ENCODE assay signal across 12 cellular contexts in the genomic region with DNA sequence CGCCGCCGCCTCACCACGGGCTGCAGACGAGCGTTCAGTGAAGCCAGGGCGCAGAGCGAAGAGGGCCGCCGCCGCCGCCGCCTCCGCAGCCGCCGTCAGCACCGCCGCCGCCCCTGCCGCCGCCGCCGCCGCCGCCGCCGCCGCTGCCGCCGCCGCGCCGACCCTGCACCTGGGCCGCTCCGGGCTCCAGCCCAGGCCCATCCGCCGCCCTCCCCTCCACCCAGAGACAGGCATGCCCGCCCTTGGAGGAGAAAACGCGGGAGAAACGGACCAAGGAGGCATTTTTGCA. TPM values are rescaled to one million over a fixed set of nuclear protein-coding genes. Genes with fewer than 3 reads are reported as not detected.
DNase-seq lines count a peak whose midpoint lies in the region; ATAC-seq and TF ChIP-seq lines count a peak whose summit lies in the region.
"Had no signal": no experiment of that assay in that cellular context is flagged by ENCODE, and none has a peak within 500 bp of the region (broad histone marks: within the 10 kb centered on the region; RNA-seq: fewer than 3 reads in every experiment).

No MANE protein-coding gene starts in this region.

- intact Hi-C loops in activated B cell treated with CpG ODN at 0.5 μM for 24 hours (cut with micrococcal nuclease): loop anchor here (10.0 kb wide), 1 partner anchor 378 kb away; no protein-coding TSS in a partner anchor
- intact Hi-C loops in posterior vena cava (cut with DNase I): no loop called here

- POLR2A ChIA-PET in activated B cell treated with CpG ODN at 0.5 μM for 24 hours (lab: Charles Lee): no interaction called here

- H3K36me3 Mint-ChIP-seq in activated T-cell treated with anti-CD3 and anti-CD28 coated beads, Interleukin-2, amount 50 U/mL, for 72 hours (ENCODE audit: insufficient read depth in 2 of 2): peaks cover 8 to 15% of the 10 kb centered on the region in 2 donors
- peaks cover 1% of the 10 kb centered on the region for H3K36me3 Mint-ChIP-seq in activated B cell treated with CpG ODN at 0.5 μM for 24 hours (ENCODE audit: low read depth)

- no peak overlapping the region for H3K9ac ChIP-seq in iPS-15b (ENCODE audit: low read depth, low read length)

- H3K36me3 ChIP-seq in iPS-15b (ENCODE audit: control insufficient read depth, insufficient read depth, low read length): no peaks in the 10 kb centered on the region
- H3K36me3 ChIP-seq: adrenal gland had no signal

- peak in 1 of 2 donors; percentile 12 for ATAC-seq in activated T-cell treated with anti-CD3 and anti-CD28 coated beads, Interleukin-2, amount 50 U/mL, for 72 hours (replicated peaks in 1 of 2)
- ATAC-seq in activated B cell treated with CpG ODN at 0.5 μM for 24 hours (ENCODE audit: low read depth) (no peak), GM18519 (IDR thresholded peaks at IDR 0.05; ENCODE audit: low FRiP score, unreplicated experiment) (no peak)
- no peak for ATAC-seq in stimulated activated naive CD8-positive, alpha-beta T cell treated with anti-CD3 and anti-CD28 coated beads, Interleukin-15, amount 100 ng/mL, for 72 hours

- CTCF ChIA-PET in activated B cell treated with CpG ODN at 0.5 μM for 24 hours (lab: Charles Lee): no interaction called here

- peak overlapping the region; percentile 77 to 84 for H3K4me3 Mint-ChIP-seq in activated T-cell treated with anti-CD3 and anti-CD28 coated beads, Interleukin-2, amount 50 U/mL, for 72 hours
- H3K4me3 Mint-ChIP-seq in activated B cell treated with CpG ODN at 0.5 μM for 24 hours: peak overlapping the region; percentile 71
- H3K4me3 Mint-ChIP-seq in stimulated activated naive CD8-positive, alpha-beta T cell treated with anti-CD3 and anti-CD28 coated beads, Interleukin-15, amount 100 ng/mL, for 72 hours: peak overlapping the region; percentile 69 to 72

- no peaks in the 10 kb centered on the region for H3K9me3 ChIP-seq in iPS-15b (ENCODE audit: control insufficient read depth, insufficient read depth, low read length)
- H3K9me3 ChIP-seq: adrenal gland had no signal

- peak overlapping the region; percentile 32 for H3K4me3 ChIP-seq in iPS-15b (ENCODE audit: low read depth, low read length)

- no peaks in the 10 kb centered on the region for H3K9me3 Mint-ChIP-seq in activated T-cell treated with anti-CD3 and anti-CD28 coated beads, Interleukin-2, amount 50 U/mL, for 72 hours
- H3K9me3 Mint-ChIP-seq in activated B cell treated with CpG ODN at 0.5 μM for 24 hours: peaks cover 3% of the 10 kb centered on the region
- no peaks in the 10 kb centered on the region for H3K9me3 Mint-ChIP-seq in stimulated activated naive CD8-positive, alpha-beta T cell treated with anti-CD3 and anti-CD28 coated beads, Interleukin-15, amount 100 ng/mL, for 72 hours

- no peak for TF ChIP-seq CTCF in activated B cell treated with CpG ODN at 0.5 μM for 24 hours (IDR thresholded peaks at IDR 0.05)
- TF ChIP-seq CTCF in GM13976 (IDR thresholded peaks at IDR 0.05; ENCODE audit: borderline replicate concordance, control extremely low read depth, extremely low read depth, insufficient read depth, missing control alignments): no peak

- H3K27me3 ChIP-seq in iPS-15b (ENCODE audit: control insufficient read depth, insufficient read depth, low read length): peaks cover 74% of the 10 kb centered on the region

- peaks cover 37% of the 10 kb centered on the region for H3K4me1 Mint-ChIP-seq in activated T-cell treated with anti-CD3 and anti-CD28 coated beads, Interleukin-2, amount 50 U/mL, for 72 hours (ENCODE audit: low read depth)
- peaks cover 39% of the 10 kb centered on the region for H3K4me1 Mint-ChIP-seq in activated B cell treated with CpG ODN at 0.5 μM for 24 hours
- H3K4me1 Mint-ChIP-seq in stimulated activated naive CD8-positive, alpha-beta T cell treated with anti-CD3 and anti-CD28 coated beads, Interleukin-15, amount 100 ng/mL, for 72 hours: peaks cover 51% of the 10 kb centered on the region

- H3K27me3 Mint-ChIP-seq in activated T-cell treated with anti-CD3 and anti-CD28 coated beads, Interleukin-2, amount 50 U/mL, for 72 hours (ENCODE audit: low read depth): peaks cover 76% of the 10 kb centered on the region
- H3K27me3 Mint-ChIP-seq in activated B cell treated with CpG ODN at 0.5 μM for 24 hours: peaks cover 63% of the 10 kb centered on the region
- peaks cover 89% of the 10 kb centered on the region for H3K27me3 Mint-ChIP-seq in stimulated activated naive CD8-positive, alpha-beta T cell treated with anti-CD3 and anti-CD28 coated beads, Interleukin-15, amount 100 ng/mL, for 72 hours

- H3K4me1 ChIP-seq in iPS-15b (ENCODE audit: control insufficient read depth, insufficient read depth, low read length): peaks cover 10% of the 10 kb centered on the region

- peak overlapping the region; percentile 70 for H3K27ac Mint-ChIP-seq in activated T-cell treated with anti-CD3 and anti-CD28 coated beads, Interleukin-2, amount 50 U/mL, for 72 hours
- H3K27ac Mint-ChIP-seq in activated B cell treated with CpG ODN at 0.5 μM for 24 hours: peak overlapping the region; percentile 61
- no peak overlapping the region for H3K27ac Mint-ChIP-seq in stimulated activated naive CD8-positive, alpha-beta T cell treated with anti-CD3 and anti-CD28 coated beads, Interleukin-15, amount 100 ng/mL, for 72 hours

- in situ Hi-C loops in GM13976 (cut with MboI; ENCODE audit: low sequenced_read_pairs, unreplicated experiment): loop anchor here (25.0 kb wide), 1 partner anchor 1695 kb away; no protein-coding TSS in a partner anchor

- DNase-seq in activated T-cell treated with anti-CD3 and anti-CD28 coated beads, Interleukin-2, amount 50 U/mL, for 72 hours: no peak
- DNase-seq in activated T-cell treated with anti-CD3 and anti-CD28 coated beads, Interleukin-2, amount 50 U/mL, for 1 hour: no peak
- no peak for DNase-seq in activated B cell treated with CpG ODN at 0.5 μM for 24 hours
- no peak for DNase-seq in stimulated activated naive CD8-positive, alpha-beta T cell treated with anti-CD3 and anti-CD28 coated beads, Interleukin-15, amount 100 ng/mL, for 72 hours
- DNase-seq in posterior vena cava (ENCODE audit: low spot score): no peak
- no peak for DNase-seq in GM13976 (ENCODE audit: low spot score)
- DNase-seq: KG1, NCI-H526 treated with DMSO at 0.1 percent for 48 hours had no signal

RNA-seq across cellular contexts. Expression of gene POU3F3, which starts 3.0 kb away (rescaled TPM):
- not detected for total RNA-seq in activated T-cell treated with anti-CD3 and anti-CD28 coated beads, Interleukin-2, amount 50 U/mL, for 72 hours
- not detected in 2 replicates for total RNA-seq in activated B cell treated with CpG ODN at 0.5 μM for 24 hours
- total RNA-seq in posterior vena cava: not detected
- total RNA-seq: T-helper 2 cell treated with Interferon-gamma antibody and Interleukin-4, amounts not matched to agents 100 ng/mL and 5 ng/mL, for 36 hours had no signal

Comparison
In these comparisons a context has a peak if more than half of its experiments do, and no peak if none do; other contexts are left out.
1. H3K27ac Mint-ChIP-seq: peak in activated T-cell treated with anti-CD3 and anti-CD28 coated beads, Interleukin-2, amount 50 U/mL, for 72 hours (single experiment) and activated B cell treated with CpG ODN at 0.5 μM for 24 hours (single experiment); none in stimulated activated naive CD8-positive, alpha-beta T cell treated with anti-CD3 and anti-CD28 coated beads, Interleukin-15, amount 100 ng/mL, for 72 hours (0 of 2).
2. Peak in every context shown above with its lines, with median percentiles within 50 percentile points of each other: H3K4me3 Mint-ChIP-seq.